ENCODE assay signal across 1 cellular context in the genomic region with DNA sequence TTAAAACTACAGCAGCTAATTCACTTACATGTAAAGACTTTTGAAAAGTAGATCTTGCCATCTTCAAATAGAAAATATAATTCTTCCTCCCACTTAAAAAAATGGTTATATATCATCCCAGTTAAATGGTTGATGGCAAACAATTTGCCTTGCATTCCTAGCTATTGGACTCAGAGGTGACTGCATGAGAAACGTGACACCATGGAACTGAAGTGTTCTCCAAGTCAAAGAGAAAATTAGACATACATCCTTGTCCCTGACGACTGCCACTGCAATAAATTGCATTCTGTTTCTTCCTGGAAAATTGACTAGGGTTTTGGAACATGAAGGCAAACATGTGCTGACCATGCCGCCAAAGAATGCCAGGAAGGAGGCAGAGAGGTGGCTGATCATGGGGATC.
TF ChIP-seq lines count a peak whose summit lies in the region.

No MANE protein-coding gene starts in this region.

TF ChIP-seq in HepG2, 621 proteins besides CTCF, POLR2A, EP300 and RAD21:
- TF ChIP-seq ZNF512B (CRISPR knock-in tag; IDR thresholded peaks at IDR 0.05; ENCODE audit: borderline replicate concordance) = no peak
- no peak for TF ChIP-seq PAWR (CRISPR knock-in tag; IDR thresholded peaks at IDR 0.05; ENCODE audit: borderline replicate concordance)
- no peak for TF ChIP-seq FOSL1 (CRISPR knock-in tag; IDR thresholded peaks at IDR 0.05; ENCODE audit: borderline replicate concordance)
- TF ChIP-seq ZNF564 (CRISPR knock-in tag; IDR thresholded peaks at IDR 0.05) = no peak
- TF ChIP-seq CBFB (CRISPR knock-in tag; IDR thresholded peaks at IDR 0.05) = no peak
- TF ChIP-seq SKI (IDR thresholded peaks at IDR 0.05; ENCODE audit: partially characterized antibody) = no peak
- no peak for TF ChIP-seq ARID5B (CRISPR knock-in tag; IDR thresholded peaks at IDR 0.05)
- no peak for TF ChIP-seq NFATC3 (CRISPR knock-in tag; IDR thresholded peaks at IDR 0.05)
- no peak for TF ChIP-seq ZNF138 (CRISPR knock-in tag; IDR thresholded peaks at IDR 0.05; ENCODE audit: low read depth)
- TF ChIP-seq ZNF598 (CRISPR knock-in tag; IDR thresholded peaks at IDR 0.05; ENCODE audit: borderline replicate concordance) = no peak
- no peak for TF ChIP-seq ZNF784 (CRISPR knock-in tag; IDR thresholded peaks at IDR 0.05; ENCODE audit: borderline replicate concordance)
- no peak for TF ChIP-seq ZNF883 (CRISPR knock-in tag; IDR thresholded peaks at IDR 0.05; ENCODE audit: not compliant biosample characterization)
- TF ChIP-seq TCF7L2 (IDR thresholded peaks at IDR 0.05; ENCODE audit: low read depth, low read length) = no peak
- TF ChIP-seq TGIF2 (CRISPR knock-in tag; IDR thresholded peaks at IDR 0.05) = no peak
- TF ChIP-seq, protein P1, sequence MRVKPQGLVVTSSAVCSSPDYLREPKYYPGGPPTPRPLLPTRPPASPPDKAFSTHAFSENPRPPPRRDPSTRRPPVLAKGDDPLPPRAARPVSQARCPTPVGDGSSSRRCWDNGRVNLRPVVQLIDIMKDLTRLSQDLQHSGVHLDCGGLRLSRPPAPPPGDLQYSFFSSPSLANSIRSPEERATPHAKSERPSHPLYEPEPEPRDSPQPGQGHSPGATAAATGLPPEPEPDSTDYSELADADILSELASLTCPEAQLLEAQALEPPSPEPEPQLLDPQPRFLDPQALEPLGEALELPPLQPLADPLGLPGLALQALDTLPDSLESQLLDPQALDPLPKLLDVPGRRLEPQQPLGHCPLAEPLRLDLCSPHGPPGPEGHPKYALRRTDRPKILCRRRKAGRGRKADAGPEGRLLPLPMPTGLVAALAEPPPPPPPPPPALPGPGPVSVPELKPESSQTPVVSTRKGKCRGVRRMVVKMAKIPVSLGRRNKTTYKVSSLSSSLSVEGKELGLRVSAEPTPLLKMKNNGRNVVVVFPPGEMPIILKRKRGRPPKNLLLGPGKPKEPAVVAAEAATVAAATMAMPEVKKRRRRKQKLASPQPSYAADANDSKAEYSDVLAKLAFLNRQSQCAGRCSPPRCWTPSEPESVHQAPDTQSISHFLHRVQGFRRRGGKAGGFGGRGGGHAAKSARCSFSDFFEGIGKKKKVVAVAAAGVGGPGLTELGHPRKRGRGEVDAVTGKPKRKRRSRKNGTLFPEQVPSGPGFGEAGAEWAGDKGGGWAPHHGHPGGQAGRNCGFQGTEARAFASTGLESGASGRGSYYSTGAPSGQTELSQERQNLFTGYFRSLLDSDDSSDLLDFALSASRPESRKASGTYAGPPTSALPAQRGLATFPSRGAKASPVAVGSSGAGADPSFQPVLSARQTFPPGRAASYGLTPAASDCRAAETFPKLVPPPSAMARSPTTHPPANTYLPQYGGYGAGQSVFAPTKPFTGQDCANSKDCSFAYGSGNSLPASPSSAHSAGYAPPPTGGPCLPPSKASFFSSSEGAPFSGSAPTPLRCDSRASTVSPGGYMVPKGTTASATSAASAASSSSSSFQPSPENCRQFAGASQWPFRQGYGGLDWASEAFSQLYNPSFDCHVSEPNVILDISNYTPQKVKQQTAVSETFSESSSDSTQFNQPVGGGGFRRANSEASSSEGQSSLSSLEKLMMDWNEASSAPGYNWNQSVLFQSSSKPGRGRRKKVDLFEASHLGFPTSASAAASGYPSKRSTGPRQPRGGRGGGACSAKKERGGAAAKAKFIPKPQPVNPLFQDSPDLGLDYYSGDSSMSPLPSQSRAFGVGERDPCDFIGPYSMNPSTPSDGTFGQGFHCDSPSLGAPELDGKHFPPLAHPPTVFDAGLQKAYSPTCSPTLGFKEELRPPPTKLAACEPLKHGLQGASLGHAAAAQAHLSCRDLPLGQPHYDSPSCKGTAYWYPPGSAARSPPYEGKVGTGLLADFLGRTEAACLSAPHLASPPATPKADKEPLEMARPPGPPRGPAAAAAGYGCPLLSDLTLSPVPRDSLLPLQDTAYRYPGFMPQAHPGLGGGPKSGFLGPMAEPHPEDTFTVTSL (CRISPR knock-in tag; IDR thresholded peaks at IDR 0.05; ENCODE audit: borderline replicate concordance) = no peak
